ENCODE assay signal across 8 cellular contexts in genomic region chr2:219386532-219387280, GRCh38. TPM values are rescaled to one million over a fixed set of nuclear protein-coding genes. Genes with fewer than 3 reads are reported as not detected.
DNase-seq lines count a peak whose midpoint lies in the region; ATAC-seq and TF ChIP-seq lines count a peak whose summit lies in the region.

No MANE protein-coding gene starts in this region.

- peak overlapping the region; percentile 93 for H3K27ac Mint-ChIP-seq in T-helper 17 cell

- peaks cover 12% of the 10 kb centered on the region for H3K4me1 Mint-ChIP-seq in T-helper 17 cell

- no peaks in the 10 kb centered on the region for H3K27me3 ChIP-seq in fibroblast of lung (ENCODE audit: control insufficient read depth, insufficient read depth, low read length)
- no peaks in the 10 kb centered on the region for H3K27me3 ChIP-seq in sigmoid colon

- TF ChIP-seq CTCF in GM12875 (IDR thresholded peaks at IDR 0.05; ENCODE audit: borderline replicate concordance, insufficient read depth, low read depth, low read length) = no peak
- no peak for TF ChIP-seq CTCF in fibroblast of lung (conservative IDR thresholded peaks at IDR 0.05 in 1 of 2, IDR thresholded peaks at IDR 0.05 in 1 of 2; ENCODE audit: low read depth in 1 of 2, low read length in 2 of 2)
- no peak for TF ChIP-seq CTCF in sigmoid colon (IDR thresholded peaks at IDR 0.05)

- no peaks in the 10 kb centered on the region for H3K9me3 ChIP-seq in T-helper 17 cell (ENCODE audit: control insufficient read depth, low read length, poor library complexity, severe bottlenecking)
- H3K9me3 ChIP-seq in fibroblast of lung (ENCODE audit: control insufficient read depth, insufficient read depth, low read depth, low read length) = no peaks in the 10 kb centered on the region
- no peaks in the 10 kb centered on the region for H3K9me3 ChIP-seq in sigmoid colon

- peak overlapping the region; percentile 75 for H3K4me3 ChIP-seq in GM12875 (ENCODE audit: low read depth, low read length)
- peak overlapping the region; percentile 86 to 92 (median 90) for H3K4me3 ChIP-seq in fibroblast of lung (replicated peaks in 1 of 4; ENCODE audit: control extremely low read depth in 1 of 4, insufficient read depth in 1 of 4, low read depth in 3 of 4, low read length in 4 of 4)
- H3K4me3 ChIP-seq in sigmoid colon = peak overlapping the region; percentile 81 to 88 (median 84)

- peaks cover 9% of the 10 kb centered on the region for H3K79me2 ChIP-seq in fibroblast of lung (ENCODE audit: control insufficient read depth, insufficient read depth, low read length)

- peak overlapping the region; percentile 93 for H3K27ac ChIP-seq in fibroblast of lung (ENCODE audit: insufficient read depth, low read length)
- peak overlapping the region; percentile 94 to 97 (median 96) for H3K27ac ChIP-seq in sigmoid colon

- no peak for ATAC-seq in T-helper 17 cell
- no peak for ATAC-seq in HG02571 (IDR thresholded peaks at IDR 0.05; ENCODE audit: unreplicated experiment)
- no peak for ATAC-seq in GM21786 (IDR thresholded peaks at IDR 0.05; ENCODE audit: unreplicated experiment)

- no peaks in the 10 kb centered on the region for H3K27me3 Mint-ChIP-seq in T-helper 17 cell

- TF ChIP-seq POLR2A in sigmoid colon (IDR thresholded peaks at IDR 0.05) = no peak

- intact Hi-C loops in sigmoid colon (cut with DNase I) = loop anchor here (5.0 to 10.0 kb wide), 5 partner anchors 109 to 979 kb away; partner anchors contain the start of genes ANKZF1, ATG9A, CNPPD1 and DNAJB2

- H2AFZ ChIP-seq in fibroblast of lung (ENCODE audit: low read length) = peak overlapping the region; percentile 53

- peak overlapping the region; percentile 94 for H3K4me3 Mint-ChIP-seq in T-helper 17 cell

- WGBS in sigmoid colon, 2 donors = 44 to 49% methylated on average over 19 of the region's 19 CpGs

- H3K4me1 ChIP-seq in fibroblast of lung (ENCODE audit: control insufficient read depth, extremely low read depth, insufficient read depth, low read length) = peaks cover 13% of the 10 kb centered on the region
- peaks cover 0 to 32% (median 26%) of the 10 kb centered on the region in 4 donors for H3K4me1 ChIP-seq in sigmoid colon

- peaks cover 6% of the 10 kb centered on the region for H3K36me3 Mint-ChIP-seq in T-helper 17 cell (ENCODE audit: low read depth)

- peak overlapping the region; percentile 94 for H3K4me2 ChIP-seq in fibroblast of lung (ENCODE audit: extremely low read depth, insufficient read depth, low read length)

- H3K9ac ChIP-seq in fibroblast of lung (ENCODE audit: insufficient read depth, low read length) = peak overlapping the region; percentile 92

- POLR2A ChIA-PET in HEK293T (lab: Yijun Ruan, JAX) = interaction anchor here (0.8 to 1.8 kb wide), 4 partner anchors 9 to 101 kb away, joined by 3 to 5 read pairs (median 4); no protein-coding TSS in a partner anchor

- no peak for DNase-seq in T-helper 17 cell
- peak in 1 of 2 donors; percentile 17 for DNase-seq in fibroblast of lung (ENCODE audit: low read depth in 2 of 2)
- DNase-seq in sigmoid colon = no peak
- no peak for DNase-seq in NCI-H446 treated with DMSO at 0.1 percent for 48 hours (lab: John Stamatoyannopoulos, UW)
- no peak for DNase-seq in HEK293T (ENCODE audit: extremely low spot score)

- CTCF ChIA-PET in HEK293T (lab: Yijun Ruan, JAX) = interaction anchor here (2.3 kb wide), 1 partner anchor 16 kb away, joined by 8 read pairs; no protein-coding TSS in a partner anchor

- H4K20me1 ChIP-seq in fibroblast of lung (ENCODE audit: control insufficient read depth, extremely low read depth, insufficient read depth, low read length) = no peaks in the 10 kb centered on the region

- no peak for TF ChIP-seq EP300 in sigmoid colon (IDR thresholded peaks at IDR 0.05)

- H3K36me3 ChIP-seq in fibroblast of lung (ENCODE audit: control insufficient read depth, insufficient read depth, low read length) (peaks cover 22% of the 10 kb centered on the region), sigmoid colon (peaks cover 23 to 48% (median 43%) of the 10 kb centered on the region in 4 donors)

TF ChIP-seq in HEK293T, 16 proteins besides CTCF, POLR2A, EP300 and RAD21:
- no peak for TF ChIP-seq ARNT (IDR thresholded peaks at IDR 0.05)
- TF ChIP-seq CTBP1 (IDR thresholded peaks at IDR 0.05; ENCODE audit: borderline replicate concordance) = no peak

RNA-seq across cellular contexts. Expression of gene DNPEP, which starts 1.0 kb away (rescaled TPM):
- total RNA-seq in T-helper 17 cell = 100 to 1,000 TPM in 1 of 2 donors, 10 to 100 TPM in 1; 81.3 to 107 TPM
- total RNA-seq in fibroblast of lung = 69.9 and 72.5 TPM in 2 replicates
- polyA plus RNA-seq in fibroblast of lung = 38.2 and 44.0 TPM in 2 replicates
- 66.8 and 83.2 TPM in 2 replicates for polyA plus RNA-seq in fibroblast of lung (2012)
- polyA minus RNA-seq in fibroblast of lung (ENCODE audit: low replicate concordance) = 137 and 218 TPM in 2 replicates
- total RNA-seq in sigmoid colon = 10 to 100 TPM; 43.2 to 62.8 (median 53.1) TPM
- polyA plus RNA-seq in sigmoid colon = 100 to 1,000 TPM; 108 to 137 (median 132) TPM

RNA-seq across cellular contexts. Expression of gene DES, which starts 31.5 kb away (rescaled TPM):
- total RNA-seq in T-helper 17 cell (not detected), fibroblast of lung (34.7 and 69.3 TPM in 2 replicates), sigmoid colon (over 10,000 TPM in 3 of 4 donors, 1,000 to 10,000 TPM in 1; 7,366 to 30,562 (median 13,340) TPM)
- polyA plus RNA-seq in fibroblast of lung (3.8 and 11.0 TPM in 2 replicates), sigmoid colon (100 to 1,000 TPM in 2 of 3 donors, 10 to 100 TPM in 1; 35.1 to 264 (median 162) TPM)
- polyA plus RNA-seq in fibroblast of lung (2012) = 2.6 and 8.2 TPM in 2 replicates
- polyA minus RNA-seq in fibroblast of lung (ENCODE audit: low replicate concordance) = 9.5 and 11.6 TPM in 2 replicates

RNA-seq across cellular contexts. Expression of gene SPEG, which starts 47.9 kb away (rescaled TPM):
- total RNA-seq in T-helper 17 cell = 1 to 10 TPM; 7.3 to 8.4 TPM
- 13.1 and 20.1 TPM in 2 replicates for total RNA-seq in fibroblast of lung
- 5.6 and 9.5 TPM in 2 replicates for polyA plus RNA-seq in fibroblast of lung
- 12.7 and 17.9 TPM in 2 replicates for polyA plus RNA-seq in fibroblast of lung (2012)
- polyA minus RNA-seq in fibroblast of lung (ENCODE audit: low replicate concordance) = 9.4 and 19.9 TPM in 2 replicates
- 100 to 1,000 TPM; 123 to 321 (median 194) TPM for total RNA-seq in sigmoid colon
- 10 to 100 TPM in 2 of 3 donors, 1 to 10 TPM in 1; 6.0 to 25.4 (median 13.4) TPM for polyA plus RNA-seq in sigmoid colon

RNA-seq across cellular contexts. Expression of gene RESP18, which starts 54.2 kb away (rescaled TPM):
- total RNA-seq in T-helper 17 cell (not detected), fibroblast of lung (not detected in 2 replicates), sigmoid colon (not detected)
- polyA plus RNA-seq in fibroblast of lung (not detected in 2 replicates), sigmoid colon (not detected)
- polyA plus RNA-seq in fibroblast of lung (2012) = not detected in 2 replicates
- not detected in 2 replicates for polyA minus RNA-seq in fibroblast of lung (ENCODE audit: low replicate concordance)

Comparison
In these comparisons a context has a peak if more than half of its experiments do, and no peak if none do; other contexts are left out.
1. RNA of gene DES, which starts 31.5 kb away (total RNA-seq): 7,366 to 30,562 TPM in sigmoid colon; 34.7 to 69.3 TPM in fibroblast of lung and not detected in T-helper 17 cell; every median in the first group is over 100 times any median in the second.
2. Peak in every context shown above with its lines, with median percentiles within 50 percentile points of each other: H3K4me3 ChIP-seq.